10 cellular contexts compared by ENCODE assay signal in the genomic region with DNA sequence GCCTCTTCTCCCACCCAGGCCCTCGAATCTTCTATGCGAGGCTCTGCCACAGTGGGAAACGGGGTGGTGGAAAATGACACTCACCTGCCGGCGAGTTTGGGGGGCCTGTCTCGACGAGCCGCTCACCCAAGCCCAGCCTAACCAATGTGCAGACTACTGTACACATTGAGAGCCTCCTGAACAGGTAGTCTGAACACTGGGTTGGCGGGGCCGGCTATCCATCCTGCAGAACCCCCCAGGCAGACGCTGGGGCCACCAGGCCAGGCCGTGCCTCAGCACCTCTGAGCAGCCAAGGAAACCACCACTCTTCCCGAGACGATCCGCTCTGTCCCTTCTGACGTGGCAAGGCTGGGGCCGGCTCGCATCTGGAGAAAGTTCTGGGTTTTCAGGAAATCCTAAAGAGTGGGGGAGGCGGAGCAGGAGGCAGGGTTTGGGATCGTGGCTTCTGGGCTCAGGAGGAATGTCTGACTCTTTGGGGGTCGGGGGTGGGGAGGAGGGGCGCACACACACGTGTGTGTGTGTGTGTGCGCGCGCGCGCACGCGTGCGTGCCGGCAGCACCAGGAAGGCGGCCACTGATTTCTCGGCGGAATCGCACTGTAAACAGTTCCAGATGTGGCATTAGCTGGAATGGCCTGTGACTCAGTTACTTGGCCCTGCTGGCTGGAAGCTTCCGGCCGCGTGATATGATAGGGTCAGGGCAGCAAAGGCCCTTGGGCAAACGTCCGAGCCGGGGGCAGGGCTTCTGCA. TPM values are rescaled to one million over a fixed set of nuclear protein-coding genes. Genes with fewer than 3 reads are reported as not detected.
DNase-seq lines count a peak whose midpoint lies in the region; ATAC-seq and TF ChIP-seq lines count a peak whose summit lies in the region.
"Had no signal": no experiment of that assay in that cellular context is flagged by ENCODE, and none has a peak within 500 bp of the region (broad histone marks: within the 10 kb centered on the region; RNA-seq: fewer than 3 reads in every experiment).

No MANE protein-coding gene starts in this region.

- no peaks in the 10 kb centered on the region for H3K9me3 ChIP-seq in ovary

- H3K36me3 ChIP-seq in ovary, result no peaks in the 10 kb centered on the region

- CTCF ChIA-PET in AG04449 (lab: Yijun Ruan, JAX), result interaction anchor here (1.4 to 2.1 kb wide), 4 partner anchors 18 to 101 kb away, joined by 4 to 10 read pairs (median 6); partner anchors contain the start of genes DNM2 and TMED1
- CTCF ChIA-PET in RWPE1 (lab: Yijun Ruan, JAX), result interaction anchor here (0.7 kb wide), 1 partner anchor 9 kb away, joined by 3 read pairs; no protein-coding TSS in a partner anchor

- 29 to 57% (median 31%) methylated on average over 40 to 42 of the region's 42 CpGs for WGBS in ovary, 3 donors

- peak overlapping the region; percentile 28 for H3K27ac ChIP-seq in RWPE1
- peak overlapping the region; percentile 84 to 86 for H3K27ac ChIP-seq in ovary

- TF ChIP-seq CTCF in AG04449 (IDR thresholded peaks at IDR 0.05; ENCODE audit: insufficient read depth, low read length, missing control alignments), result no peak
- no peak for TF ChIP-seq CTCF in RWPE1 (conservative IDR thresholded peaks at IDR 0.05; ENCODE audit: low read depth)
- TF ChIP-seq CTCF in fibroblast of villous mesenchyme (IDR thresholded peaks at IDR 0.05; ENCODE audit: insufficient read depth, low read depth, low read length), result no peak
- no peak for TF ChIP-seq CTCF in ovary (IDR thresholded peaks at IDR 0.05)

- no peak for TF ChIP-seq EP300 in ovary (IDR thresholded peaks at IDR 0.05)

- DNase-seq in AG04449 (ENCODE audit: low read depth, low spot score) (peak; percentile 90), RWPE1 (ENCODE audit: low spot score) (no peak), fibroblast of villous mesenchyme (ENCODE audit: low read depth) (peak; percentile 98), ovary (peak; percentile 80 to 86 (median 84)), NCI-H774 (lab: John Stamatoyannopoulos, UW) (no peak), NCI-H526 (lab: John Stamatoyannopoulos, UW) (no peak)
- DNase-seq: activated naive CD8-positive, alpha-beta T cell treated with anti-CD3 and anti-CD28 coated beads, Interleukin-2, amount 10 ng/mL, durations not matched to agents 7 days and 5 days; NCI-H2107 had no signal

- H3K4me3 ChIP-seq in AG04449 (ENCODE audit: low read depth, low read length) (peak overlapping the region; percentile 96), fibroblast of villous mesenchyme (ENCODE audit: low read depth, low read length) (peak overlapping the region; percentile 85), ovary (peak overlapping the region; percentile 30)

- no peak for ATAC-seq in GM18858 (IDR thresholded peaks at IDR 0.05; ENCODE audit: unreplicated experiment)
- no peak for ATAC-seq in HG02973 (IDR thresholded peaks at IDR 0.05; ENCODE audit: unreplicated experiment)

- POLR2A ChIA-PET in AG04449 (lab: Yijun Ruan, JAX) (interaction anchor here (1.0 to 1.5 kb wide), 4 partner anchors 10 to 34 kb away, joined by 3 to 9 read pairs (median 4); partner anchors contain the start of gene TMED1), RWPE1 (lab: Yijun Ruan, JAX; ENCODE audit: low non-redundant PET) (no interaction called here)

- H3K4me1 ChIP-seq in ovary (ENCODE audit: insufficient read depth), result peaks cover 6% of the 10 kb centered on the region

- H3K27me3 ChIP-seq in ovary, result no peaks in the 10 kb centered on the region

- intact Hi-C loops in ovary (cut with DNase I), result no loop called here

- TF ChIP-seq POLR2A in ovary (IDR thresholded peaks at IDR 0.05), result no peak

RNA-seq across cellular contexts. Expression of gene TMED1, which starts 18.5 kb away (rescaled TPM):
- total RNA-seq in fibroblast of villous mesenchyme (46.6 and 48.3 TPM in 2 replicates), ovary (10 to 100 TPM; 24.5 to 53.8 (median 29.1) TPM)
- polyA plus RNA-seq in ovary, result 10 to 100 TPM in 1 of 2 donors, 1 to 10 TPM in 1; 9.3 to 49.6 TPM

RNA-seq across cellular contexts. Expression of gene C19orf38, which starts 30.8 kb away (rescaled TPM):
- total RNA-seq in fibroblast of villous mesenchyme (0.43 TPM in 1 of 2 replicates, not detected in the other), ovary (1 to 10 TPM in 4 of 7 donors, under 1 TPM in 3; 0.52 to 4.1 (median 1.3) TPM)
- polyA plus RNA-seq in ovary, result 1 to 10 TPM in 1 of 2 donors, under 1 TPM in 1; 0.65 to 1.0 TPM

RNA-seq across cellular contexts. Expression of gene CARM1, which starts 53.9 kb away (rescaled TPM):
- 38.0 and 40.6 TPM in 2 replicates for total RNA-seq in fibroblast of villous mesenchyme
- total RNA-seq in ovary, result 10 to 100 TPM; 10.1 to 42.1 (median 39.8) TPM
- 10 to 100 TPM; 14.7 to 26.6 TPM for polyA plus RNA-seq in ovary

Comparison
In these comparisons a context has a peak if more than half of its experiments do, and no peak if none do; other contexts are left out.
1. DNase-seq: peak in AG04449 (single experiment), fibroblast of villous mesenchyme (single experiment) and ovary (5 of 5); none in RWPE1 (single experiment), NCI-H774 (single experiment) and NCI-H526 (0 of 2).
2. H3K4me3 ChIP-seq: peak in every context shown above with its lines; median percentile 96 in AG04449; 85 in fibroblast of villous mesenchyme; 30 in ovary.